In genomic region chr2:131035112-131035825, GRCh38 we compare ENCODE assay signal across 8 cellular contexts. TPM values are rescaled to one million over a fixed set of nuclear protein-coding genes. Genes with fewer than 3 reads are reported as not detected.
A peak's percentile ranks its signal among the peaks of the same experiment; 100 is the strongest.
DNase-seq lines count a peak whose midpoint lies in the region; ATAC-seq and TF ChIP-seq lines count a peak whose summit lies in the region.

No MANE protein-coding gene starts in this region.

- intact Hi-C loops in activated CD8-positive, alpha-beta T cell treated with anti-CD3 and anti-CD28 coated beads for 36 hours (cut with micrococcal nuclease) = no loop called here

- H3K27me3 ChIP-seq in H9 (ENCODE audit: insufficient read depth, low read length) (peaks cover 10% of the 10 kb centered on the region; the same call in 1 of the 2 replicates), iPS-15b (ENCODE audit: control insufficient read depth, insufficient read depth, low read length) (peaks cover 19% of the 10 kb centered on the region), skeletal muscle tissue (ENCODE audit: control insufficient read depth in 3 of 3, insufficient read depth in 3 of 3, low read length in 3 of 3) (peaks cover 4 to 9% (median 4%) of the 10 kb centered on the region in 3 donors)

- POLR2A ChIA-PET in activated CD8-positive, alpha-beta T cell treated with anti-CD3 and anti-CD28 coated beads for 36 hours (lab: Charles Lee) = no interaction called here

- H4K20me1 ChIP-seq in H9 (ENCODE audit: control insufficient read depth, insufficient read depth, insufficient read length) = no peaks in the 10 kb centered on the region

- H2BK20ac ChIP-seq in H9 (ENCODE audit: low read depth, low read length, poor library complexity, severe bottlenecking) = no peak overlapping the region

- H4K8ac ChIP-seq in H9 (replicated peaks; ENCODE audit: insufficient read length, low read depth, low read length) = no peak overlapping the region

- no peak overlapping the region for H2BK12ac ChIP-seq in H9 (ENCODE audit: insufficient read length, low read depth, low read length)

- no peak overlapping the region for H2AK5ac ChIP-seq in H9 (ENCODE audit: insufficient read length, low read length)

- H3K4me1 ChIP-seq in H9 (ENCODE audit: insufficient read depth, low read length) (no peaks in the 10 kb centered on the region), iPS-15b (ENCODE audit: control insufficient read depth, insufficient read depth, low read length) (peaks cover 3% of the 10 kb centered on the region), skeletal muscle tissue (ENCODE audit: control insufficient read depth in 3 of 3, insufficient read depth in 3 of 3, low read length in 3 of 3) (peaks cover 21 to 39% (median 34%) of the 10 kb centered on the region in 3 donors)

- H2BK120ac ChIP-seq in H9 (ENCODE audit: low read depth, low read length, poor library complexity, severe bottlenecking) = no peak overlapping the region

- H3K18ac ChIP-seq in H9 (ENCODE audit: insufficient read length, low read depth, low read length) = peak overlapping the region; percentile 51

- H3K27ac Mint-ChIP-seq in H9 = no peak overlapping the region
- H3K27ac Mint-ChIP-seq in activated CD8-positive, alpha-beta T cell treated with anti-CD3 and anti-CD28 coated beads for 36 hours = no peak overlapping the region

- no peak for ATAC-seq in activated CD8-positive, alpha-beta T cell treated with anti-CD3 and anti-CD28 coated beads for 36 hours
- no peak for ATAC-seq in HG03378 (IDR thresholded peaks at IDR 0.05; ENCODE audit: unreplicated experiment)

- DNase-seq in H9 = no peak
- DNase-seq in activated CD8-positive, alpha-beta T cell treated with anti-CD3 and anti-CD28 coated beads for 36 hours = no peak
- no peak for DNase-seq in HuH-7.5 (ENCODE audit: low spot score)
- DNase-seq in NCI-H2196 treated with DMSO at 0.1 percent for 48 hours (lab: John Stamatoyannopoulos, UW; ENCODE audit: unreplicated experiment) = no peak
- no peak for DNase-seq in activated CD8-positive, alpha-beta memory T cell treated with anti-CD3 and anti-CD28 coated beads, Interleukin-2, amount 50 U/mL, for 48 hours

- no peaks in the 10 kb centered on the region for H3K79me2 ChIP-seq in H9 (ENCODE audit: insufficient read depth, low read length)

- peak overlapping the region; percentile 59 to 75 for H3K4me3 Mint-ChIP-seq in H9
- H3K4me3 Mint-ChIP-seq in activated CD8-positive, alpha-beta T cell treated with anti-CD3 and anti-CD28 coated beads for 36 hours = peak overlapping the region; percentile 63

- H3K27ac ChIP-seq in H9 (ENCODE audit: insufficient read length, low read depth, low read length) (no peak overlapping the region), skeletal muscle tissue (ENCODE audit: low read depth, low read length) (no peak overlapping the region)

- H3K23ac ChIP-seq in H9 (ENCODE audit: insufficient read length, low read depth, low read length) = no peak overlapping the region

- H2BK5ac ChIP-seq in H9 (ENCODE audit: insufficient read length, low read length) = no peak overlapping the region

- no peaks in the 10 kb centered on the region for H3K79me1 ChIP-seq in H9 (ENCODE audit: insufficient read depth, low read depth, low read length, poor library complexity, severe bottlenecking)

- H3K4me2 ChIP-seq in H9 (ENCODE audit: insufficient read depth, insufficient read length, low read length) = peak overlapping the region; percentile 40

- H4K91ac ChIP-seq in H9 (ENCODE audit: insufficient read length, low read depth, low read length) = no peak overlapping the region

- H2AFZ ChIP-seq in H9 (ENCODE audit: low read length) = no peak overlapping the region

- H3K36me3 ChIP-seq in iPS-15b (ENCODE audit: control insufficient read depth, insufficient read depth, low read length) (no peaks in the 10 kb centered on the region), skeletal muscle tissue (ENCODE audit: control insufficient read depth in 3 of 3, insufficient read depth in 3 of 3, low read length in 3 of 3) (no peaks in the 10 kb centered on the region)

- CTCF ChIA-PET in activated CD8-positive, alpha-beta T cell treated with anti-CD3 and anti-CD28 coated beads for 36 hours (lab: Charles Lee) = no interaction called here

- peaks cover 47% of the 10 kb centered on the region for H3K27me3 Mint-ChIP-seq in H9 (ENCODE audit: low read depth)
- peaks cover 10% of the 10 kb centered on the region for H3K27me3 Mint-ChIP-seq in activated CD8-positive, alpha-beta T cell treated with anti-CD3 and anti-CD28 coated beads for 36 hours

- H4K5ac ChIP-seq in H9 (ENCODE audit: insufficient read length, low read depth, low read length) = no peak overlapping the region

- peak overlapping the region; percentile 48; the same call in 1 of the 2 replicates for H3K14ac ChIP-seq in H9 (ENCODE audit: insufficient read depth, low read length)

- H3K4me3 ChIP-seq in iPS-15b (ENCODE audit: low read depth, low read length) = peak overlapping the region; percentile 55
- H3K4me3 ChIP-seq in skeletal muscle tissue (ENCODE audit: low read length in 3 of 3) = peak overlapping the region; percentile 59 to 71 (median 67)

- no peaks in the 10 kb centered on the region for H3K36me3 Mint-ChIP-seq in H9 (ENCODE audit: insufficient read depth in 1 of 3, low read depth in 3 of 3)
- no peaks in the 10 kb centered on the region for H3K36me3 Mint-ChIP-seq in activated CD8-positive, alpha-beta T cell treated with anti-CD3 and anti-CD28 coated beads for 36 hours (ENCODE audit: low read depth)

- no peak overlapping the region for H3T11ph ChIP-seq in H9 (ENCODE audit: low read length)

- H3K23me2 ChIP-seq in H9 (ENCODE audit: insufficient read length, low read depth, low read length, poor library complexity, severe bottlenecking) = peaks cover 8% of the 10 kb centered on the region

- H3K9me3 ChIP-seq in H9 (ENCODE audit: control insufficient read depth, low read depth, low read length) = no peaks in the 10 kb centered on the region
- no peaks in the 10 kb centered on the region for H3K9me3 ChIP-seq in iPS-15b (ENCODE audit: control insufficient read depth, insufficient read depth, low read length)
- no peaks in the 10 kb centered on the region for H3K9me3 ChIP-seq in skeletal muscle tissue (ENCODE audit: control insufficient read depth in 3 of 3, low read length in 3 of 3)

- TF ChIP-seq CTCF in H9 (conservative IDR thresholded peaks at IDR 0.05) = no peak
- no peak for TF ChIP-seq CTCF in activated CD8-positive, alpha-beta T cell treated with anti-CD3 and anti-CD28 coated beads for 36 hours (IDR thresholded peaks at IDR 0.05)

- no peaks in the 10 kb centered on the region; a peak in 1 of 5 replicates for H3K9me3 Mint-ChIP-seq in H9
- H3K9me3 Mint-ChIP-seq in activated CD8-positive, alpha-beta T cell treated with anti-CD3 and anti-CD28 coated beads for 36 hours = no peaks in the 10 kb centered on the region

- no peak overlapping the region for H3K9ac ChIP-seq in H9 (ENCODE audit: extremely low read depth, insufficient read length, low read length)
- no peak overlapping the region for H3K9ac ChIP-seq in iPS-15b (ENCODE audit: low read depth, low read length)
- peak overlapping the region in 2 of 3 donors; percentile 45 to 76 for H3K9ac ChIP-seq in skeletal muscle tissue (ENCODE audit: low read depth in 1 of 3, low read length in 3 of 3)

- no peak overlapping the region for H2BK15ac ChIP-seq in H9 (ENCODE audit: low read depth, low read length)

- WGBS in H9 (ENCODE audit: extremely low coverage, insufficient read length, low lambda C conversion rate) = no CpG with 5 or more reads among the region's 65 CpGs

- no peak overlapping the region for H3K4ac ChIP-seq in H9 (ENCODE audit: low read depth, low read length)

- peaks cover 4 to 6% of the 10 kb centered on the region in 2 experiments; a peak in 3 of 4 replicates for H3K4me1 Mint-ChIP-seq in H9
- H3K4me1 Mint-ChIP-seq in activated CD8-positive, alpha-beta T cell treated with anti-CD3 and anti-CD28 coated beads for 36 hours (ENCODE audit: low read depth) = peaks cover 28% of the 10 kb centered on the region

- no peak overlapping the region for H3K56ac ChIP-seq in H9 (ENCODE audit: insufficient read length, low read depth, low read length)

RNA-seq across cellular contexts. Expression of gene FAM168B, which starts 58.0 kb away (rescaled TPM):
- 75.1 and 81.4 TPM in 2 replicates for total RNA-seq in H9 (2021)
- total RNA-seq in activated CD8-positive, alpha-beta T cell treated with anti-CD3 and anti-CD28 coated beads for 36 hours = 10 to 100 TPM; 62.8 to 66.6 TPM
- 57.4 TPM for total RNA-seq in skeletal muscle tissue

Comparison
In these comparisons a context has a peak if more than half of its experiments do, and no peak if none do; other contexts are left out.
1. H3K9ac ChIP-seq: peak in skeletal muscle tissue (2 of 3); none in H9 (single experiment) and iPS-15b (single experiment).